ENCODE assay signal across 8 cellular contexts in the genomic region with DNA sequence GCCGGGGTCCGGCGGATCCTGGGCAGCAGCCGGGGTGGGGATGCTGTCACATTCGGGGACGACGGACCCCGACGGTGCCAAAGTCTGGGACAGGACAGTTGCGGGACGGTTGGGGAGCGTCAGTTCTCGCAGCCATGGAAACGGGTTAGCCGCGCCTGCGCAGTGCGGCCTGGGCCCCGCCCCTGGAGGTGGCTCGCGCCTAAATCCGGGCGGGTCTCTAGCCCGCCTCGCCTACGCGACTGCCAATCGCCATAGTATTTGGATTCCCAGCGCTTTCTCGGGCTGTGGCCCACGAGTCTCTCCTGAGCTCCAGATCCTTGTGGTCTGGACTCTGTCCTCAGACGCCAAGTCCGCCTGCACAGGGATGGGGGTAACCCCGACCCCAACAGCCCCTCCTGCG. TPM values are rescaled to one million over a fixed set of nuclear protein-coding genes. Genes with fewer than 3 reads are reported as not detected.
DNase-seq lines count a peak whose midpoint lies in the region; ATAC-seq lines count a peak whose summit lies in the region.

Gene ZMYND10 (minus strand): TSS at position 147 of the 400 bp plus-strand sequence. CDS start 153 bp downstream, outside the sequence.

- CTCF ChIA-PET in T-cell (lab: Charles Lee), result interaction anchor here in 1 of 2 donors (0.6 kb wide), 1 partner anchor 8 kb away, joined by 3 read pairs; no protein-coding TSS in a partner anchor

- peak within 1 kb of the TSS in 4 of 21 experiments; percentile 23 to 65 (median 52) for H3K27ac ChIP-seq in skin epidermis

- POLR2A ChIA-PET in T-cell (lab: Charles Lee), result no interaction called here

- H3K9me3 Mint-ChIP-seq in T-cell, result no peaks in the 10 kb centered on the region

- peaks cover 45 to 65% (median 59%) of the 10 kb centered on the region in 3 donors for H3K4me1 Mint-ChIP-seq in T-cell

- DNase-seq in NCI-H1417 (lab: John Stamatoyannopoulos, UW) (peak; percentile 47 to 62 (median 55)), NCI-H1417 treated with DMSO at 0.1 percent for 48 hours (lab: John Stamatoyannopoulos, UW) (no peak), T-cell (peak; percentile 30 to 77 (median 64)), anterior cingulate cortex (lab: John Stamatoyannopoulos, UW) (peak in 30 of 58 donors; percentile 10 to 65 (median 28)), hypothalamus (lab: John Stamatoyannopoulos, UW) (peak in 30 of 51 donors; percentile 6 to 57 (median 31)), HuH-7.5 (ENCODE audit: low spot score) (no peak)

- H3K27me3 Mint-ChIP-seq in T-cell, result no peaks in the 10 kb centered on the region

- peaks cover 16% of the 10 kb centered on the region for H3K36me3 Mint-ChIP-seq in T-cell

- peak within 1 kb of the TSS; percentile 52 to 58 for H3K27ac Mint-ChIP-seq in T-cell

- peak within 1 kb of the TSS; percentile 32 to 74 (median 49) for H3K4me3 Mint-ChIP-seq in T-cell

- ATAC-seq in T-cell (replicated peaks in 1 of 4) (peak; percentile 14 to 48 (median 22)), GM21825 (IDR thresholded peaks at IDR 0.05; ENCODE audit: unreplicated experiment) (no peak)

- peak within 1 kb of the TSS in 6 of 7 experiments; percentile 16 to 37 (median 29) for H3K4me3 ChIP-seq in skin epidermis

RNA-seq across cellular contexts. Expression of gene ZMYND10, which starts in this region (rescaled TPM):
- 1 to 10 TPM; 1.2 to 6.1 (median 2.9) TPM for total RNA-seq in T-cell

Comparison
In these comparisons a context has a peak if more than half of its experiments do, and no peak if none do; other contexts are left out.
1. DNase-seq: peak in NCI-H1417 (3 of 3), T-cell (34 of 34), anterior cingulate cortex (30 of 58) and hypothalamus (30 of 51); none in NCI-H1417 treated with DMSO at 0.1 percent for 48 hours (single experiment) and HuH-7.5 (single experiment).